Comparison of ENCODE assay signal across 10 cellular contexts in genomic region chr12:107091381-107091780, GRCh38. TPM values are rescaled to one million over a fixed set of nuclear protein-coding genes. Genes with fewer than 3 reads are reported as not detected.
DNase-seq lines count a peak whose midpoint lies in the region; ATAC-seq and TF ChIP-seq lines count a peak whose summit lies in the region.
"Had no signal": no experiment of that assay in that cellular context is flagged by ENCODE, and none has a peak within 500 bp of the region (broad histone marks: within the 10 kb centered on the region; RNA-seq: fewer than 3 reads in every experiment).

No MANE protein-coding gene starts in this region.

- H3K9me3 ChIP-seq in SK-N-SH = no peaks in the 10 kb centered on the region
- no peaks in the 10 kb centered on the region; the same call in none of the 2 replicates for H3K9me3 ChIP-seq in iPS-20b (ENCODE audit: insufficient read depth, low read depth, low read length)
- no peaks in the 10 kb centered on the region for H3K9me3 ChIP-seq in upper lobe of left lung

- TF ChIP-seq POLR2A in upper lobe of left lung (IDR thresholded peaks at IDR 0.05) = no peak

- peaks cover 37% of the 10 kb centered on the region for H3K79me2 ChIP-seq in SK-N-SH (ENCODE audit: insufficient read depth)

- no peak overlapping the region for H3K4me3 Mint-ChIP-seq in activated T-cell treated with anti-CD3 and anti-CD28 coated beads, Interleukin-2, amount 50 U/mL, for 4 hours
- H3K4me3 Mint-ChIP-seq: stimulated activated naive B cell treated with anti-CD40 and anti-IgM and Interleukin-4, amounts not matched to agents 10 μg/mL and 1 μg/mL and 100 μg/mL, for 72 hours had no signal

- H4K20me1 ChIP-seq in SK-N-SH (ENCODE audit: insufficient read depth) = peaks cover 15% of the 10 kb centered on the region; the same call in 1 of the 2 replicates

- H3K4me1 Mint-ChIP-seq in activated T-cell treated with anti-CD3 and anti-CD28 coated beads, Interleukin-2, amount 50 U/mL, for 4 hours (ENCODE audit: low read depth) = peaks cover 16% of the 10 kb centered on the region

- H3K4me1 ChIP-seq in SK-N-SH (ENCODE audit: control insufficient read depth in 1 of 2, insufficient read depth in 2 of 2, low read depth in 1 of 2, low read length in 1 of 2) (peaks cover 0 to 15% of the 10 kb centered on the region in 2 experiments; a peak in 2 of 4 replicates), iPS-20b (ENCODE audit: insufficient read depth, low read length) (peaks cover 10% of the 10 kb centered on the region), upper lobe of left lung (peaks cover 15 to 29% (median 22%) of the 10 kb centered on the region in 4 donors)

- CTCF ChIA-PET in SK-N-SH (lab: Yijun Ruan, JAX) = interaction anchor here (0.6 to 6.0 kb wide), 30 partner anchors 8 to 574 kb away, joined by 3 to 46 read pairs (median 5); partner anchors contain the start of genes MTERF2 and TMEM263

- peaks cover 12% of the 10 kb centered on the region for H3K36me3 Mint-ChIP-seq in activated T-cell treated with anti-CD3 and anti-CD28 coated beads, Interleukin-2, amount 50 U/mL, for 4 hours (ENCODE audit: insufficient read depth)

- ATAC-seq in SK-N-SH treated with all-trans-retinoic acid at 6 μM for 48 hours (no peak; the same call in 2 of the 3 replicates), upper lobe of left lung (ENCODE audit: low FRiP score in 2 of 2) (peak in 1 of 2 donors; percentile 24), HG03354 (IDR thresholded peaks at IDR 0.05; ENCODE audit: poor library complexity, severe bottlenecking, unreplicated experiment) (no peak), HG03097 (IDR thresholded peaks at IDR 0.05; ENCODE audit: low FRiP score, unreplicated experiment) (no peak)
- no peak for ATAC-seq in activated T-cell treated with anti-CD3 and anti-CD28 coated beads, Interleukin-2, amount 50 U/mL, for 4 hours

- POLR2A ChIA-PET in SK-N-SH (lab: Yijun Ruan, JAX) = no interaction called here

- H3F3A ChIP-seq in SK-N-SH (replicated peaks; ENCODE audit: insufficient read depth) = peaks cover 13% of the 10 kb centered on the region

- H3K27me3 Mint-ChIP-seq in activated T-cell treated with anti-CD3 and anti-CD28 coated beads, Interleukin-2, amount 50 U/mL, for 4 hours (ENCODE audit: low read depth) = no peaks in the 10 kb centered on the region

- H3K9ac ChIP-seq in SK-N-SH = peak overlapping the region; percentile 36; the same call in 1 of the 2 replicates
- peak overlapping the region; percentile 88; the same call in 1 of the 2 replicates for H3K9ac ChIP-seq in iPS-20b (ENCODE audit: low read depth, low read length)

- no peaks in the 10 kb centered on the region for H3K9me2 ChIP-seq in SK-N-SH

- H3K4me2 ChIP-seq in SK-N-SH = peak overlapping the region; percentile 97

- no peak for TF ChIP-seq RAD21 in SK-N-SH (IDR thresholded peaks at IDR 0.05; ENCODE audit: low read length)

- TF ChIP-seq CTCF in SK-N-SH (IDR thresholded peaks at IDR 0.05) (no peak), WI38 (IDR thresholded peaks at IDR 0.05; ENCODE audit: low read depth, low read length) (no peak), upper lobe of left lung (IDR thresholded peaks at IDR 0.05) (no peak)

- DNase-seq in SK-N-SH (no peak), upper lobe of left lung (no peak)
- no peak for DNase-seq in activated T-cell treated with anti-CD3 and anti-CD28 coated beads, Interleukin-2, amount 50 U/mL, for 4 hours
- DNase-seq: left cardiac atrium; stimulated activated naive B cell treated with anti-CD40 and anti-IgM and Interleukin-4, amounts not matched to agents 10 μg/mL and 1 μg/mL and 100 μg/mL, for 72 hours had no signal

- peaks cover 3% of the 10 kb centered on the region for H3K9me3 Mint-ChIP-seq in activated T-cell treated with anti-CD3 and anti-CD28 coated beads, Interleukin-2, amount 50 U/mL, for 4 hours

- H3K27ac ChIP-seq in SK-N-SH (ENCODE audit: low read depth in 2 of 2, low read length in 1 of 2) (peak overlapping the region; percentile 65 to 96), iPS-20b (ENCODE audit: low read length) (no peak overlapping the region), upper lobe of left lung (peak overlapping the region; percentile 28 to 97 (median 78))

- no peaks in the 10 kb centered on the region for H3K27me3 ChIP-seq in SK-N-SH (ENCODE audit: insufficient read depth)
- H3K27me3 ChIP-seq in iPS-20b (ENCODE audit: insufficient read depth, low read length) = no peaks in the 10 kb centered on the region
- no peaks in the 10 kb centered on the region for H3K27me3 ChIP-seq in upper lobe of left lung

- H3K4me3 ChIP-seq in SK-N-SH (ENCODE audit: low read depth in 2 of 2, low read length in 1 of 2) = peak overlapping the region; percentile 80 to 87
- peak overlapping the region; percentile 83 for H3K4me3 ChIP-seq in WI38 (ENCODE audit: low read depth, low read length)
- peak overlapping the region; percentile 79 for H3K4me3 ChIP-seq in iPS-20b (ENCODE audit: low read length)
- H3K4me3 ChIP-seq in upper lobe of left lung = peak overlapping the region in 3 of 4 donors; percentile 62 to 89 (median 67)

- TF ChIP-seq EP300 in SK-N-SH (IDR thresholded peaks at IDR 0.05; ENCODE audit: borderline replicate concordance in 1 of 2, low read depth in 1 of 2, low read length in 1 of 2) = no peak
- no peak for TF ChIP-seq EP300 in upper lobe of left lung (IDR thresholded peaks at IDR 0.05)

- no peak overlapping the region for H2AFZ ChIP-seq in SK-N-SH (ENCODE audit: low read depth)

- H3K36me3 ChIP-seq in SK-N-SH (replicated peaks in 1 of 2; ENCODE audit: control insufficient read depth in 1 of 2, insufficient read depth in 2 of 2, low read length in 1 of 2) (no peaks in the 10 kb centered on the region), iPS-20b (ENCODE audit: insufficient read depth, low read depth, low read length) (no peaks in the 10 kb centered on the region), upper lobe of left lung (no peaks in the 10 kb centered on the region)

- WGBS in SK-N-SH (ENCODE audit: low lambda C conversion rate) = 15% methylated on average over 4 of the region's 4 CpGs
- 35% methylated on average over 4 of the region's 4 CpGs for WGBS in upper lobe of left lung, 2 donors

TF ChIP-seq in SK-N-SH, 30 proteins besides CTCF, POLR2A, EP300 and RAD21:
- TF ChIP-seq IRF3 (IDR thresholded peaks at IDR 0.05; ENCODE audit: low read depth, low read length) (no peak), SIN3A (IDR thresholded peaks at IDR 0.05; ENCODE audit: borderline replicate concordance, low read depth, low read length) (no peak), FOSL2 (IDR thresholded peaks at IDR 0.05; ENCODE audit: borderline replicate concordance, low read depth) (no peak), NFIC (IDR thresholded peaks at IDR 0.05; ENCODE audit: borderline replicate concordance) (peak; percentile 74)

TF ChIP-seq in SK-N-SH treated with all-trans-retinoic acid at 6 μM for 48 hours, 23 proteins besides CTCF, POLR2A, EP300 and RAD21 (continues in another document):
- TF ChIP-seq PPARA (CRISPR knock-in tag; IDR thresholded peaks at IDR 0.05; ENCODE audit: borderline replicate concordance) (no peak), ZC3H10 (CRISPR knock-in tag; IDR thresholded peaks at IDR 0.05) (no peak), ZFP3 (CRISPR knock-in tag; IDR thresholded peaks at IDR 0.05) (no peak), ZNF565 (CRISPR knock-in tag; conservative IDR thresholded peaks at IDR 0.05; ENCODE audit: low read depth) (no peak), ISL1 (CRISPR knock-in tag; IDR thresholded peaks at IDR 0.05) (no peak), ZNF70 (CRISPR knock-in tag; IDR thresholded peaks at IDR 0.05) (no peak), CREB5 (CRISPR knock-in tag; IDR thresholded peaks at IDR 0.05; ENCODE audit: low read depth) (no peak), TOX (CRISPR knock-in tag; IDR thresholded peaks at IDR 0.05; ENCODE audit: borderline replicate concordance) (no peak), POU6F1 (CRISPR knock-in tag; IDR thresholded peaks at IDR 0.05; ENCODE audit: borderline replicate concordance, low read depth) (no peak), ARNTL (CRISPR knock-in tag; IDR thresholded peaks at IDR 0.05; ENCODE audit: borderline replicate concordance, low read depth) (no peak), RARB (CRISPR knock-in tag; IDR thresholded peaks at IDR 0.05) (no peak), OSR1 (CRISPR knock-in tag; IDR thresholded peaks at IDR 0.05) (no peak), ESRRG (CRISPR knock-in tag; IDR thresholded peaks at IDR 0.05) (no peak), ZNF8 (CRISPR knock-in tag; IDR thresholded peaks at IDR 0.05) (no peak)

RNA-seq across cellular contexts. Expression of gene CRY1, which starts 2.0 kb away (rescaled TPM):
- 4.9 and 6.7 TPM in 2 replicates for polyA plus RNA-seq in SK-N-SH (2012; rRNA removed)
- 6.2 and 7.2 TPM in 2 replicates for polyA plus RNA-seq in SK-N-SH (2012; cell fraction: cytosol; rRNA removed)
- polyA plus RNA-seq in SK-N-SH (2012; cell fraction: nucleus; rRNA removed) = 6.9 and 9.4 TPM in 2 replicates
- total RNA-seq in upper lobe of left lung = 10 to 100 TPM; 16.6 to 56.6 (median 42.0) TPM
- 10 to 100 TPM; 30.5 to 34.4 (median 30.5) TPM for total RNA-seq in activated T-cell treated with anti-CD3 and anti-CD28 coated beads, Interleukin-2, amount 50 U/mL, for 4 hours
